Comparison of ENCODE assay signal across 1 cellular context in the genomic region with DNA sequence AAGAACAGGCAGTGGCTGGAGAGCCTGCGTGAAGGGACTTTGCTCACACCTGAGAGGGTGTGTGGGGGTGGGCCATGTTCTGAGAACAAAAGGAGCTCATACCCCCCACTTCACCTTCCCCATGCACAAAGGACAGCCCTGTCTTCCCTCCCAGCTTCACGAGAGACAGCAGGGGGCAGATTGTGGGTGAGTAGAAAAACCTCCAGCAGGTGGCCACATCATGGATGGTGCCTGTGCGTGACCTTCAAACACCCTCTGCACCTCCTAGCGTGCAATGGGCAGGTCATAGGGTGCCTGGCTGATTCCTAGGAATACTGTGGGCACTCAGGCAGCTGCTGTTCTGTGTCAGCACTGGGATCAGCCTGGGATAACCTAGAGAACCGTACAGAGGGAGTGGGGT.
TF ChIP-seq lines count a peak whose summit lies in the region.

No MANE protein-coding gene starts in this region.

TF ChIP-seq in A549, 52 proteins besides CTCF, POLR2A, EP300 and RAD21:
- TF ChIP-seq KDM5A (IDR thresholded peaks at IDR 0.05) (no peak), ESRRA (IDR thresholded peaks at IDR 0.05; ENCODE audit: borderline replicate concordance, low read length) (0 out of 2 replicates have a peak, but pooled peaks have one; percentile 38), HDAC2 (IDR thresholded peaks at IDR 0.05) (no peak), EHMT2 (IDR thresholded peaks at IDR 0.05; ENCODE audit: low read depth) (no peak), RNF2 (IDR thresholded peaks at IDR 0.05; ENCODE audit: borderline replicate concordance, low read depth) (no peak), CHD2 (IDR thresholded peaks at IDR 0.05; ENCODE audit: low read length, partially characterized antibody) (no peak)
- TF ChIP-seq, protein P1, sequence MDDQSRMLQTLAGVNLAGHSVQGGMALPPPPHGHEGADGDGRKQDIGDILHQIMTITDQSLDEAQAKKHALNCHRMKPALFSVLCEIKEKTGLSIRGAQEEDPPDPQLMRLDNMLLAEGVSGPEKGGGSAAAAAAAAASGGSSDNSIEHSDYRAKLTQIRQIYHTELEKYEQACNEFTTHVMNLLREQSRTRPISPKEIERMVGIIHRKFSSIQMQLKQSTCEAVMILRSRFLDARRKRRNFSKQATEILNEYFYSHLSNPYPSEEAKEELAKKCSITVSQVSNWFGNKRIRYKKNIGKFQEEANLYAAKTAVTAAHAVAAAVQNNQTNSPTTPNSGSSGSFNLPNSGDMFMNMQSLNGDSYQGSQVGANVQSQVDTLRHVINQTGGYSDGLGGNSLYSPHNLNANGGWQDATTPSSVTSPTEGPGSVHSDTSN (IDR thresholded peaks at IDR 0.05): no peak
TF ChIP-seq in A549: peak in this region for 1.
